8 cellular contexts compared by ENCODE assay signal in the genomic region with DNA sequence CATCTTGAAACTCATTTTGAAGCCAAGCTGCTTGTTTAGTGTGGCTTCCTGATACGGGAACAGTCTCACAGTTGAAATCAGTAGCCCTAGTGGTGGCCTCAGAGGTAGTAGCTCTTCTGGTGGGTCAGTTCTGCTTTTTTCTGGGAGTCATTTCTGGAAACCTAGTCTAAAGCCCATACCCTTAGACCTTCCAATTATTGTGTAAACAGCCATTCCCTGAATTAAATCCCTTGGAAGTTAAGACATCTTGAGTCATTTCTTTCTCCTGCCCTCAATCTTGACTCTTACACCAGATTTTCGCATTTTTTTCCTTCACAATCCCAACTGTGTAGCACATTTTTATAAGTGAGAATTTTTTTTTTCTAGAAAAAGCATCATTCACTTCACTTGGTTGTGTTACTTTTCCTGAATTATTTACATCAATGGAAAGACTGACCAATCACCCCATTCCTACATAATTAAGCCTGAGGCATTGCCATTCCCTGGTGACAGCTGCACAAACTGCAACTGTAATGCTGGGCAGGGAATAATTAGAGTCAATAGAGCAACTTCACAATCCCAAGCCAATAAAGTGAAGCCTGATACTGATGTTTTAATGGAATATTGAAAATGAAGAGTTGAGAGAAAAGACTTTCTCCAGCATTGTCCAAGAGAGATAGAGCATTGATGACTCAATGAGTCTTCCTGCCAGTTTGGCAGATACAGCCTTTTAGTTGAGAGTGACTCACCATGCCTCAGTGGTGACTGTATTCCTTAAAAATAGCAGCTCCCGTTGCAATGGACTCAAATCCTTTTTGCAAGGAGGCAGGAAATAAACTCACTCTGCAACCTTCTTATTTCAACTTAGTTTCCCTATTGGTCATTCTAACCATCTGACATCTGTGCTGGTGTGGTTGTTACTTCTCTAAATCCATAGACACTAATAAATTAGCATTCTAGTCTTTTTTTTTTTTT. TPM values are rescaled to one million over a fixed set of nuclear protein-coding genes. Genes with fewer than 3 reads are reported as not detected.
DNase-seq lines count a peak whose midpoint lies in the region; ATAC-seq, FAIRE-seq and TF ChIP-seq lines count a peak whose summit lies in the region.

No MANE protein-coding gene starts in this region.

- peak overlapping the region; percentile 94 for H3K27ac ChIP-seq in RWPE2 (ENCODE audit: poor library complexity, severe bottlenecking)

- no peaks in the 10 kb centered on the region for H3K4me1 Mint-ChIP-seq in WTC11

- no peak overlapping the region for H3K27ac Mint-ChIP-seq in WTC11

- POLR2A ChIA-PET in WTC11 (lab: Charles Lee): no interaction called here

- DNase-seq in ELF-1 (ENCODE audit: low read depth, low spot score) (peak; percentile 42), RWPE2 (ENCODE audit: low spot score) (peak; percentile 76), fibroblast of the aortic adventitia (ENCODE audit: low read depth) (peak; percentile 99), retinal pigment epithelial cell (ENCODE audit: low read depth) (peak; percentile 55), WTC11 (ENCODE audit: low spot score) (no peak), GM12892 (ENCODE audit: insufficient read length) (no peak), cortex of kidney (lab: John Stamatoyannopoulos, UW) (no peak)

- no peak for TF ChIP-seq POLR2A in GM12892 (IDR thresholded peaks at IDR 0.05; ENCODE audit: low read depth, low read length)

- no peak for FAIRE-seq in GM12892 (lab: Jason Lieb, UNC)

- peaks cover 31% of the 10 kb centered on the region for H3K4me1 ChIP-seq in RWPE2 (ENCODE audit: insufficient read depth, poor library complexity, severe bottlenecking)

- no peaks in the 10 kb centered on the region for H3K36me3 ChIP-seq in RWPE2 (ENCODE audit: low read depth)

- peak; percentile 80 for ATAC-seq in HG02759 (IDR thresholded peaks at IDR 0.05; ENCODE audit: unreplicated experiment)
- peak; percentile 95 for ATAC-seq in RWPE2 (ENCODE audit: low read depth)
- no peak for ATAC-seq in WTC11

- H3K27me3 Mint-ChIP-seq in WTC11 (ENCODE audit: low read depth): no peaks in the 10 kb centered on the region; the same call in 1 of the 2 replicates

- no peak for TF ChIP-seq CTCF in RWPE2 (IDR thresholded peaks at IDR 0.05; ENCODE audit: poor library complexity, severe bottlenecking)
- peak; percentile 30 for TF ChIP-seq CTCF in fibroblast of the aortic adventitia (IDR thresholded peaks at IDR 0.05; ENCODE audit: insufficient read depth, low read length)
- TF ChIP-seq CTCF in retinal pigment epithelial cell (conservative IDR thresholded peaks at IDR 0.05; ENCODE audit: low read depth, low read length): peak; percentile 5
- no peak for TF ChIP-seq CTCF in WTC11 (IDR thresholded peaks at IDR 0.05)

- no peaks in the 10 kb centered on the region for H3K27me3 ChIP-seq in RWPE2 (ENCODE audit: insufficient read depth, poor library complexity, severe bottlenecking)

- H3K4me3 ChIP-seq in RWPE2 (ENCODE audit: severe bottlenecking) (no peak overlapping the region), fibroblast of the aortic adventitia (ENCODE audit: low read depth, low read length) (peak overlapping the region; percentile 19), retinal pigment epithelial cell (ENCODE audit: low read length) (no peak overlapping the region)

- H3K9me3 ChIP-seq in RWPE2 (ENCODE audit: severe bottlenecking): no peaks in the 10 kb centered on the region

- no peaks in the 10 kb centered on the region for H3K36me3 Mint-ChIP-seq in WTC11

- CTCF ChIA-PET in WTC11 (lab: Charles Lee): no interaction called here

- peaks cover 2% of the 10 kb centered on the region; the same call in 1 of the 2 replicates for H3K9me3 Mint-ChIP-seq in WTC11

- H3K4me3 Mint-ChIP-seq in WTC11: no peak overlapping the region

TF ChIP-seq in WTC11, 78 proteins besides CTCF, POLR2A, EP300 and RAD21:
- TF ChIP-seq, protein P1, sequence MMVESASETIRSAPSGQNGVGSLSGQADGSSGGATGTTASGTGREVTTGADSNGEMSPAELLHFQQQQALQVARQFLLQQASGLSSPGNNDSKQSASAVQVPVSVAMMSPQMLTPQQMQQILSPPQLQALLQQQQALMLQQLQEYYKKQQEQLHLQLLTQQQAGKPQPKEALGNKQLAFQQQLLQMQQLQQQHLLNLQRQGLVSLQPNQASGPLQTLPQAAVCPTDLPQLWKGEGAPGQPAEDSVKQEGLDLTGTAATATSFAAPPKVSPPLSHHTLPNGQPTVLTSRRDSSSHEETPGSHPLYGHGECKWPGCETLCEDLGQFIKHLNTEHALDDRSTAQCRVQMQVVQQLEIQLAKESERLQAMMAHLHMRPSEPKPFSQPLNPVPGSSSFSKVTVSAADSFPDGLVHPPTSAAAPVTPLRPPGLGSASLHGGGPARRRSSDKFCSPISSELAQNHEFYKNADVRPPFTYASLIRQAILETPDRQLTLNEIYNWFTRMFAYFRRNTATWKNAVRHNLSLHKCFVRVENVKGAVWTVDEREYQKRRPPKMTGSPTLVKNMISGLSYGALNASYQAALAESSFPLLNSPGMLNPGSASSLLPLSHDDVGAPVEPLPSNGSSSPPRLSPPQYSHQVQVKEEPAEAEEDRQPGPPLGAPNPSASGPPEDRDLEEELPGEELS (CRISPR knock-in tag; IDR thresholded peaks at IDR 0.05): no peak
- TF ChIP-seq, protein P2, sequence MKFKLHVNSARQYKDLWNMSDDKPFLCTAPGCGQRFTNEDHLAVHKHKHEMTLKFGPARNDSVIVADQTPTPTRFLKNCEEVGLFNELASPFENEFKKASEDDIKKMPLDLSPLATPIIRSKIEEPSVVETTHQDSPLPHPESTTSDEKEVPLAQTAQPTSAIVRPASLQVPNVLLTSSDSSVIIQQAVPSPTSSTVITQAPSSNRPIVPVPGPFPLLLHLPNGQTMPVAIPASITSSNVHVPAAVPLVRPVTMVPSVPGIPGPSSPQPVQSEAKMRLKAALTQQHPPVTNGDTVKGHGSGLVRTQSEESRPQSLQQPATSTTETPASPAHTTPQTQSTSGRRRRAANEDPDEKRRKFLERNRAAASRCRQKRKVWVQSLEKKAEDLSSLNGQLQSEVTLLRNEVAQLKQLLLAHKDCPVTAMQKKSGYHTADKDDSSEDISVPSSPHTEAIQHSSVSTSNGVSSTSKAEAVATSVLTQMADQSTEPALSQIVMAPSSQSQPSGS (CRISPR knock-in tag; IDR thresholded peaks at IDR 0.05; ENCODE audit: borderline replicate concordance, low read depth): no peak
TF ChIP-seq in WTC11: peak in this region for 0.

RNA-seq across cellular contexts. Expression of a gene that starts 13.0 kb away (rescaled TPM):
- total RNA-seq in fibroblast of the aortic adventitia (ENCODE audit: low replicate concordance) (5.3 and 8.8 TPM in 2 replicates), WTC11 (2021) (4.6 to 7.0 TPM (median 6.2 TPM) in 3 replicates)
- polyA plus RNA-seq in GM12892 (2012; ENCODE audit: missing spikeins): 5.7 TPM

Comparison
In these comparisons a context has a peak if more than half of its experiments do, and no peak if none do; other contexts are left out.
1. DNase-seq: peak in ELF-1 (single experiment), RWPE2 (single experiment), fibroblast of the aortic adventitia (single experiment) and retinal pigment epithelial cell (single experiment); none in WTC11 (single experiment), GM12892 (single experiment) and cortex of kidney (single experiment).
2. CTCF ChIP-seq: peak in fibroblast of the aortic adventitia (single experiment) and retinal pigment epithelial cell (single experiment); none in RWPE2 (single experiment) and WTC11 (single experiment).